In genomic region chr19:48713041-48713863, GRCh38 we compare ENCODE assay signal across 7 cellular contexts. TPM values are rescaled to one million over a fixed set of nuclear protein-coding genes. Genes with fewer than 3 reads are reported as not detected.
A peak's percentile ranks its signal among the peaks of the same experiment; 100 is the strongest.
DNase-seq lines count a peak whose midpoint lies in the region; ATAC-seq and TF ChIP-seq lines count a peak whose summit lies in the region.
"Had no signal": no experiment of that assay in that cellular context is flagged by ENCODE, and none has a peak within 500 bp of the region (broad histone marks: within the 10 kb centered on the region; RNA-seq: fewer than 3 reads in every experiment).

No MANE protein-coding gene starts in this region.

- CTCF ChIA-PET in activated CD8-positive, alpha-beta T cell treated with anti-CD3 and anti-CD28 coated beads, Interleukin-2, amount 10 ng/mL, durations not matched to agents 7 days and 5 days (lab: Charles Lee): interaction anchor here (0.6 to 2.6 kb wide), 6 partner anchors 15 to 739 kb away, joined by 3 to 13 read pairs (median 4); partner anchors contain the start of genes CA11, GYS1, HSD17B14 and PIH1D1

- ATAC-seq in activated CD8-positive, alpha-beta T cell treated with anti-CD3 and anti-CD28 coated beads, Interleukin-2, amount 10 ng/mL, durations not matched to agents 7 days and 5 days: no peak
- ATAC-seq in lower lobe of right lung: no peak

- no peaks in the 10 kb centered on the region for H3K27me3 Mint-ChIP-seq in activated CD8-positive, alpha-beta T cell treated with anti-CD3 and anti-CD28 coated beads, Interleukin-2, amount 10 ng/mL, durations not matched to agents 7 days and 5 days (ENCODE audit: low read depth)

- H3K36me3 ChIP-seq in lower lobe of right lung: no peaks in the 10 kb centered on the region

- TF ChIP-seq CTCF in lower lobe of right lung (IDR thresholded peaks at IDR 0.05) (no peak), GM13977 (IDR thresholded peaks at IDR 0.05; ENCODE audit: extremely low read depth, insufficient read depth, missing control alignments) (no peak)

- H3K27ac Mint-ChIP-seq in activated CD8-positive, alpha-beta T cell treated with anti-CD3 and anti-CD28 coated beads, Interleukin-2, amount 10 ng/mL, durations not matched to agents 7 days and 5 days: peak overlapping the region; percentile 74

- peaks cover 4% of the 10 kb centered on the region for H3K36me3 Mint-ChIP-seq in activated CD8-positive, alpha-beta T cell treated with anti-CD3 and anti-CD28 coated beads, Interleukin-2, amount 10 ng/mL, durations not matched to agents 7 days and 5 days (ENCODE audit: low read depth)

- H3K27ac ChIP-seq in lower lobe of right lung: peak overlapping the region; percentile 60

- no peaks in the 10 kb centered on the region for H3K9me3 Mint-ChIP-seq in activated CD8-positive, alpha-beta T cell treated with anti-CD3 and anti-CD28 coated beads, Interleukin-2, amount 10 ng/mL, durations not matched to agents 7 days and 5 days (ENCODE audit: insufficient read depth)

- intact Hi-C loops in lower lobe of right lung (cut with DNase I): no loop called here

- POLR2A ChIA-PET in activated CD8-positive, alpha-beta T cell treated with anti-CD3 and anti-CD28 coated beads, Interleukin-2, amount 10 ng/mL, durations not matched to agents 7 days and 5 days (lab: Charles Lee): interaction anchor here (0.6 to 1.6 kb wide), 4 partner anchors 11 to 159 kb away, joined by 3 to 5 read pairs (median 4); partner anchors contain the start of gene PPP1R15A

- DNase-seq in DMS 273 (lab: John Stamatoyannopoulos, UW; ENCODE audit: unreplicated experiment) (peak; percentile 38), DMS 273 treated with DMSO at 0.1 percent for 48 hours (lab: John Stamatoyannopoulos, UW) (no peak), lower lobe of right lung (no peak), HuH-7.5 (ENCODE audit: low spot score) (no peak), GM13977 (ENCODE audit: low spot score) (no peak)
- no peak for DNase-seq in activated CD8-positive, alpha-beta T cell treated with anti-CD3 and anti-CD28 coated beads, Interleukin-2, amount 10 ng/mL, durations not matched to agents 7 days and 5 days

- H3K4me1 ChIP-seq in lower lobe of right lung: peaks cover 34% of the 10 kb centered on the region

- peaks cover 19% of the 10 kb centered on the region for H3K4me1 Mint-ChIP-seq in activated CD8-positive, alpha-beta T cell treated with anti-CD3 and anti-CD28 coated beads, Interleukin-2, amount 10 ng/mL, durations not matched to agents 7 days and 5 days (ENCODE audit: low read depth)

- H3K9me3 ChIP-seq in lower lobe of right lung: no peaks in the 10 kb centered on the region

- H3K27me3 ChIP-seq in lower lobe of right lung (ENCODE audit: low read depth): no peaks in the 10 kb centered on the region

- in situ Hi-C loops in GM13977 (cut with MboI; ENCODE audit: low pct_unique_long_range_greater_than_20kb, low sequenced_read_pairs, unreplicated experiment): no loop called here

- peak overlapping the region; percentile 89 for H3K4me3 Mint-ChIP-seq in activated CD8-positive, alpha-beta T cell treated with anti-CD3 and anti-CD28 coated beads, Interleukin-2, amount 10 ng/mL, durations not matched to agents 7 days and 5 days

- peak overlapping the region; percentile 81 for H3K4me3 ChIP-seq in lower lobe of right lung

RNA-seq across cellular contexts. Expression of gene MAMSTR, which starts 6.3 kb away (rescaled TPM):
- 1 to 10 TPM in 1 of 2 experiments, under 1 TPM in 1; 0.79 to 1.3 TPM for total RNA-seq in activated CD8-positive, alpha-beta T cell treated with anti-CD3 and anti-CD28 coated beads, Interleukin-2, amount 10 ng/mL, durations not matched to agents 7 days and 5 days
- total RNA-seq in lower lobe of right lung: 1.5 TPM

RNA-seq across cellular contexts. Expression of gene FUT2, which starts 17.5 kb away (rescaled TPM):
- total RNA-seq in activated CD8-positive, alpha-beta T cell treated with anti-CD3 and anti-CD28 coated beads, Interleukin-2, amount 10 ng/mL, durations not matched to agents 7 days and 5 days: not detected
- 1.2 TPM for total RNA-seq in lower lobe of right lung
- total RNA-seq: myocyte had no signal

RNA-seq across cellular contexts. Expression of gene RASIP1, which starts 27.2 kb away (rescaled TPM):
- total RNA-seq in activated CD8-positive, alpha-beta T cell treated with anti-CD3 and anti-CD28 coated beads, Interleukin-2, amount 10 ng/mL, durations not matched to agents 7 days and 5 days: under 1 TPM; 0.26 to 0.42 TPM
- 33.4 TPM for total RNA-seq in lower lobe of right lung

RNA-seq across cellular contexts. Expression of gene IZUMO1, which starts 33.5 kb away (rescaled TPM):
- not detected for total RNA-seq in activated CD8-positive, alpha-beta T cell treated with anti-CD3 and anti-CD28 coated beads, Interleukin-2, amount 10 ng/mL, durations not matched to agents 7 days and 5 days
- 2.9 TPM for total RNA-seq in lower lobe of right lung

RNA-seq across cellular contexts. Expression of gene FUT1, which starts 39.2 kb away (rescaled TPM):
- under 1 TPM; 0.16 to 0.26 TPM for total RNA-seq in activated CD8-positive, alpha-beta T cell treated with anti-CD3 and anti-CD28 coated beads, Interleukin-2, amount 10 ng/mL, durations not matched to agents 7 days and 5 days
- total RNA-seq in lower lobe of right lung: 13.2 TPM

Comparison
In these comparisons a context has a peak if more than half of its experiments do, and no peak if none do; other contexts are left out.
1. RNA of gene RASIP1, which starts 27.2 kb away (total RNA-seq): 33.4 TPM in lower lobe of right lung (single experiment); 0.26 to 0.42 TPM in activated CD8-positive, alpha-beta T cell treated with anti-CD3 and anti-CD28 coated beads, Interleukin-2, amount 10 ng/mL, durations not matched to agents 7 days and 5 days; every median in the first group is over 10 times any median in the second.